In the genomic region with DNA sequence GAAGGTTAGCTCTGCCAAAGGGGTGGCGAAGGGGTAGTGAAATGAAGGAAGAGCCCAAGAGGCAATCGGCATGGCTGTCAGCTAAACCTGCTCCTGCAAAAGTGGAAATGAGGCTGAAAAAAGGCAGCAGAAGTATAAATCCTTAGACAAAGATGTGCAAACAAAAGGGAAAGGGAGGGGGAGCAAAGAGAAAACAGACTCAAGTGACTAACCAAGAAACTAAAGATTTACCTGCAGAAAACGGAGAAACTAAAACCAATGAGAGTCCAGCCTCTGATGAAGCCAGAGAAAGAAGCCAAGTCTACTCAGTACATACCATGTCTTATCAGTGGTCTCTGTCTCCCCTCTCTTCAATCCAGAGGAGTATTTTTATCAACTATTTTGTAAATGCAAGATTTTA, we compare ENCODE assay signal across 17 cellular contexts.
"Had no signal": no experiment of that assay in that cellular context is flagged by ENCODE, and none has a peak within 500 bp of the region (broad histone marks: within the 10 kb centered on the region; RNA-seq: fewer than 3 reads in every experiment).

No MANE protein-coding gene starts in this region.

- H3K27me3 ChIP-seq: body of pancreas, colonic mucosa, esophagus muscularis mucosa, left lung, pancreas, sigmoid colon, spleen, testis, upper lobe of right lung had no signal

- H3K4me1 ChIP-seq: colonic mucosa, testis had no signal

- H3K27ac ChIP-seq: body of pancreas, colonic mucosa, esophagus muscularis mucosa, left lung, pancreas, sigmoid colon, spleen, testis, upper lobe of right lung had no signal

- H3K4me3 ChIP-seq: body of pancreas, colonic mucosa, esophagus muscularis mucosa, left lung, pancreas, sigmoid colon, spleen, testis, upper lobe of right lung had no signal

- H3K36me3 ChIP-seq: colonic mucosa had no signal

- H3K4me3 Mint-ChIP-seq: activated naive CD4-positive, alpha-beta T cell treated with anti-CD3 and anti-CD28 coated beads, Interleukin-2, amount 50 U/mL, for 24 hours; stimulated activated naive CD8-positive, alpha-beta T cell treated with anti-CD3 and anti-CD28 coated beads, Interleukin-15, amount 100 ng/mL, for 72 hours had no signal

- H3K9me3 Mint-ChIP-seq: activated naive CD4-positive, alpha-beta T cell treated with anti-CD3 and anti-CD28 coated beads, Interleukin-2, amount 50 U/mL, for 24 hours; stimulated activated naive CD8-positive, alpha-beta T cell treated with anti-CD3 and anti-CD28 coated beads, Interleukin-15, amount 100 ng/mL, for 72 hours had no signal

- H3K27ac Mint-ChIP-seq: activated naive CD4-positive, alpha-beta T cell treated with anti-CD3 and anti-CD28 coated beads, Interleukin-2, amount 50 U/mL, for 24 hours had no signal

- H3K9me3 ChIP-seq: body of pancreas, colonic mucosa, esophagus muscularis mucosa, left lung, pancreas, sigmoid colon, spleen, testis, upper lobe of right lung had no signal

- H3K27me3 Mint-ChIP-seq: activated naive CD4-positive, alpha-beta T cell treated with anti-CD3 and anti-CD28 coated beads, Interleukin-2, amount 50 U/mL, for 24 hours; stimulated activated naive CD8-positive, alpha-beta T cell treated with anti-CD3 and anti-CD28 coated beads, Interleukin-15, amount 100 ng/mL, for 72 hours had no signal

- DNase-seq: activated CD4-positive, alpha-beta T cell treated with anti-CD3 and anti-CD28 coated beads, Interleukin-2, amount 50 U/mL, for 1 hour; activated CD4-positive, CD25-positive, alpha-beta regulatory T cell; activated effector memory CD4-positive, alpha-beta T cell treated with anti-CD3 and anti-CD28 coated beads, Interleukin-2, amount 50 U/mL, for 16 hours; amygdala; body of pancreas; caudate nucleus; colonic mucosa; left lung; mammary epithelial cell; pancreas; sigmoid colon; spleen; stimulated activated naive CD8-positive, alpha-beta T cell treated with anti-CD3 and anti-CD28 coated beads, Interleukin-15, amount 100 ng/mL, for 72 hours; upper lobe of right lung had no signal

- ATAC-seq: body of pancreas; left lung; pancreas; stimulated activated naive CD8-positive, alpha-beta T cell treated with anti-CD3 and anti-CD28 coated beads, Interleukin-15, amount 100 ng/mL, for 72 hours; upper lobe of right lung had no signal
